Comparison of ENCODE assay signal across 20 cellular contexts in the genomic region with DNA sequence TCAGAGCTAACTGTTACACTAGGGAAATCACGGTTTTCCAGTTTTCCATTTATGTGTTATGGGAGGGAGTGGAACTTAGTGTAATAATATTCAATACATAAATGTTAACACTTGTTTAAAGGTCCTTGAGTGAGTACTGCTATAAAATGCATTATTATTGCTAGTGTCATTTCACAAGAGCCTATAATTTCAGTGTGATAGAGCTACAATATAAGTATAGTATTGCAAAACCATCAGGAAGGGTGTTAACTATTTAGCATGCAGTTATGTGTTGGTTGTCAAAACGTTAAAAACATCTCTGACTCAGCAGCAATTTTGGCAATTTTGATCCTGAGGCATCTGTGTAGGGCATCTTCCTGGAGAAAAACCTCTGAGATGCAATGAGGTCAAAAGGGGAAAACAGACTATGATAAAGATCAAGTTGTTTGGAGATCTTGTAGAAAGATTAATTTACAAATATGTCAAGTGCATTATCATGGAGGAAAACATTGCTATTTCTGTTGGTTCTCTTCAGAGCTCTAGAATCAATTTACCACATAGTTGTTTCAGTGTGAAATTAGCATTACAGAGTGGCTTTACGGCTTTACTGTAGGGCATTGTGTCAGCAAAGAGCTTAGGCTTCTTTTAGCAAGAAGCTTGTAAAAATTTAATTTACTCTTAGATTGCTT. TPM values are rescaled to one million over a fixed set of nuclear protein-coding genes. Genes with fewer than 3 reads are reported as not detected.
DNase-seq lines count a peak whose midpoint lies in the region; ATAC-seq and TF ChIP-seq lines count a peak whose summit lies in the region.
"Had no signal": no experiment of that assay in that cellular context is flagged by ENCODE, and none has a peak within 500 bp of the region (broad histone marks: within the 10 kb centered on the region; RNA-seq: fewer than 3 reads in every experiment).

No MANE protein-coding gene starts in this region.

- peak overlapping the region; percentile 68 for H3K27ac ChIP-seq in DND-41 (ENCODE audit: low read length)
- peak overlapping the region; percentile 61 for H3K27ac ChIP-seq in KOPT-K1 (ENCODE audit: low read depth, low read length, poor library complexity, severe bottlenecking)
- H3K27ac ChIP-seq in right cardiac atrium (ENCODE audit: low read length): no peak overlapping the region
- H3K27ac ChIP-seq in right lobe of liver: no peak overlapping the region
- H3K27ac ChIP-seq: BLaER1 treated with 17β-estradiol and CSF1 and Interleukin-3, amounts not matched to agents 10 nM and 100 nM had no signal

- no peak overlapping the region for H3K27ac Mint-ChIP-seq in WTC11
- H3K27ac Mint-ChIP-seq: CD8-positive, alpha-beta T cell had no signal

- no peak overlapping the region for H3K4me3 Mint-ChIP-seq in WTC11
- H3K4me3 Mint-ChIP-seq: CD8-positive, alpha-beta T cell; H9 had no signal

- H3K9me3 ChIP-seq in DND-41 (ENCODE audit: insufficient read depth, low read length, severe bottlenecking) (no peaks in the 10 kb centered on the region), KOPT-K1 (ENCODE audit: insufficient read depth, low read length, poor library complexity, severe bottlenecking) (peaks cover 2% of the 10 kb centered on the region), mucosa of descending colon (no peaks in the 10 kb centered on the region), right cardiac atrium (ENCODE audit: control insufficient read depth, low read length) (no peaks in the 10 kb centered on the region), right lobe of liver (no peaks in the 10 kb centered on the region)
- H3K9me3 ChIP-seq: BLaER1 treated with 17β-estradiol and CSF1 and Interleukin-3, amounts not matched to agents 10 nM and 100 nM had no signal

- DNase-seq in DND-41: peak; percentile 46
- DNase-seq in WTC11 (ENCODE audit: low spot score): no peak
- DNase-seq in mucosa of descending colon: no peak
- no peak for DNase-seq in right cardiac atrium
- DNase-seq in right lobe of liver: no peak
- DNase-seq in NCI-H1694 (lab: John Stamatoyannopoulos, UW): no peak
- no peak for DNase-seq in HT-29 (ENCODE audit: low spot score)
- DNase-seq: CD8-positive, alpha-beta T cell; DMS53; H9; NCI-H1105 treated with DMSO at 0.1 percent for 48 hours; NCI-H1694 treated with DMSO at 0.1 percent for 48 hours; NCI-H345; NCI-H526; SW 1271 had no signal

- peak overlapping the region; percentile 52 for H3K4me2 ChIP-seq in DND-41 (ENCODE audit: insufficient read depth, low read length)
- H3K4me2 ChIP-seq: BLaER1 treated with 17β-estradiol and CSF1 and Interleukin-3, amounts not matched to agents 10 nM and 100 nM had no signal

- peak overlapping the region; percentile 32 for H2AFZ ChIP-seq in DND-41 (ENCODE audit: low read depth, low read length)

- TF ChIP-seq CTCF in DND-41 (IDR thresholded peaks at IDR 0.05; ENCODE audit: borderline replicate concordance, extremely low read depth, low read length, poor library complexity, severe bottlenecking) (no peak), WTC11 (IDR thresholded peaks at IDR 0.05) (no peak), mucosa of descending colon (IDR thresholded peaks at IDR 0.05) (no peak), right lobe of liver (IDR thresholded peaks at IDR 0.05) (no peak)

- H3K9ac ChIP-seq in DND-41 (ENCODE audit: low read depth, low read length): peak overlapping the region; percentile 32
- H3K9ac ChIP-seq: BLaER1 treated with 17β-estradiol and CSF1 and Interleukin-3, amounts not matched to agents 10 nM and 100 nM had no signal

- H3K27me3 Mint-ChIP-seq in WTC11 (ENCODE audit: low read depth): peaks cover 18% of the 10 kb centered on the region

- no peak for TF ChIP-seq POLR2A in right lobe of liver (IDR thresholded peaks at IDR 0.05)

- no peaks in the 10 kb centered on the region for H3K36me3 ChIP-seq in DND-41 (ENCODE audit: insufficient read depth, low read length)
- no peaks in the 10 kb centered on the region for H3K36me3 ChIP-seq in KOPT-K1 (ENCODE audit: insufficient read depth, low read length)
- no peaks in the 10 kb centered on the region for H3K36me3 ChIP-seq in mucosa of descending colon (ENCODE audit: low read depth)
- no peaks in the 10 kb centered on the region for H3K36me3 ChIP-seq in right lobe of liver
- H3K36me3 ChIP-seq: BLaER1 treated with 17β-estradiol and CSF1 and Interleukin-3, amounts not matched to agents 10 nM and 100 nM had no signal

- ATAC-seq in DND-41 (ENCODE audit: insufficient read depth, low read depth) (peak; percentile 84), WTC11 (peak; percentile 67), mucosa of descending colon (peak; percentile 73), right cardiac atrium (no peak), right lobe of liver (no peak)
- ATAC-seq: CD8-positive, alpha-beta T cell; Panc1 had no signal

- H3K4me3 ChIP-seq in DND-41 (ENCODE audit: low read depth in 1 of 2, low read length in 2 of 2) (no peak overlapping the region), mucosa of descending colon (no peak overlapping the region), right cardiac atrium (ENCODE audit: low read length) (no peak overlapping the region), right lobe of liver (no peak overlapping the region)
- H3K4me3 ChIP-seq: BLaER1 treated with 17β-estradiol and CSF1 and Interleukin-3, amounts not matched to agents 10 nM and 100 nM had no signal

- POLR2A ChIA-PET in WTC11 (lab: Charles Lee): no interaction called here

- H3K4me1 ChIP-seq in DND-41 (ENCODE audit: insufficient read depth, low read length): peaks cover 29% of the 10 kb centered on the region
- peaks cover 9% of the 10 kb centered on the region for H3K4me1 ChIP-seq in mucosa of descending colon (ENCODE audit: low read depth)
- H3K4me1 ChIP-seq in right cardiac atrium (ENCODE audit: control insufficient read depth, insufficient read depth, low read length): no peaks in the 10 kb centered on the region
- H3K4me1 ChIP-seq in right lobe of liver: peaks cover 0 to 7% (median 2%) of the 10 kb centered on the region in 4 donors
- H3K4me1 ChIP-seq: BLaER1 treated with 17β-estradiol and CSF1 and Interleukin-3, amounts not matched to agents 10 nM and 100 nM had no signal

- peaks cover 29% of the 10 kb centered on the region for H3K4me1 Mint-ChIP-seq in WTC11

- no peaks in the 10 kb centered on the region for H4K20me1 ChIP-seq in DND-41 (ENCODE audit: insufficient read depth, low read length)
- H4K20me1 ChIP-seq: BLaER1 treated with 17β-estradiol and CSF1 and Interleukin-3, amounts not matched to agents 10 nM and 100 nM had no signal

- no peaks in the 10 kb centered on the region for H3K79me2 ChIP-seq in DND-41 (ENCODE audit: insufficient read depth, low read length)

- intact Hi-C loops in mucosa of descending colon (cut with DNase I, micrococcal nuclease): no loop called here
- intact Hi-C loops in right cardiac atrium (cut with DNase I): no loop called here
- intact Hi-C loops in right lobe of liver (cut with DNase I): no loop called here

- no peaks in the 10 kb centered on the region for H3K9me3 Mint-ChIP-seq in WTC11
- H3K9me3 Mint-ChIP-seq: CD8-positive, alpha-beta T cell; H9 had no signal

- H3K27me3 ChIP-seq in DND-41 (ENCODE audit: insufficient read depth, low read length, poor library complexity) (no peaks in the 10 kb centered on the region), right cardiac atrium (ENCODE audit: control insufficient read depth, insufficient read depth) (no peaks in the 10 kb centered on the region), right lobe of liver (peaks cover 0 to 3% of the 10 kb centered on the region in 2 donors)
- H3K27me3 ChIP-seq: BLaER1 treated with 17β-estradiol and CSF1 and Interleukin-3, amounts not matched to agents 10 nM and 100 nM had no signal

- H3K36me3 Mint-ChIP-seq in WTC11: no peaks in the 10 kb centered on the region
- H3K36me3 Mint-ChIP-seq: CD8-positive, alpha-beta T cell had no signal

- 59% methylated on average over 3 of the region's 3 CpGs for WGBS in right cardiac atrium
- 51% methylated on average over 3 of the region's 3 CpGs for WGBS in right lobe of liver (ENCODE audit: insufficient coverage, low coverage, low lambda C conversion rate, missing lambda C conversion rate)

- CTCF ChIA-PET in WTC11 (lab: Charles Lee): interaction anchor here (0.9 kb wide), 1 partner anchor 230 kb away, joined by 3 read pairs; no protein-coding TSS in a partner anchor

TF ChIP-seq in WTC11, 78 proteins besides CTCF, POLR2A, EP300 and RAD21:
- TF ChIP-seq, protein P1, sequence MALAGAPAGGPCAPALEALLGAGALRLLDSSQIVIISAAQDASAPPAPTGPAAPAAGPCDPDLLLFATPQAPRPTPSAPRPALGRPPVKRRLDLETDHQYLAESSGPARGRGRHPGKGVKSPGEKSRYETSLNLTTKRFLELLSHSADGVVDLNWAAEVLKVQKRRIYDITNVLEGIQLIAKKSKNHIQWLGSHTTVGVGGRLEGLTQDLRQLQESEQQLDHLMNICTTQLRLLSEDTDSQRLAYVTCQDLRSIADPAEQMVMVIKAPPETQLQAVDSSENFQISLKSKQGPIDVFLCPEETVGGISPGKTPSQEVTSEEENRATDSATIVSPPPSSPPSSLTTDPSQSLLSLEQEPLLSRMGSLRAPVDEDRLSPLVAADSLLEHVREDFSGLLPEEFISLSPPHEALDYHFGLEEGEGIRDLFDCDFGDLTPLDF (CRISPR knock-in tag; IDR thresholded peaks at IDR 0.05): no peak

RNA-seq across cellular contexts. Expression of a gene that starts 5.3 kb away (rescaled TPM):
- 0.72 to 1.4 TPM (median 0.89 TPM) in 3 replicates for total RNA-seq in WTC11 (2021)
- 100 to 1,000 TPM in 1 of 3 donors, 10 to 100 TPM in 2; 85.9 to 176 (median 94.9) TPM for total RNA-seq in mucosa of descending colon
- total RNA-seq in right cardiac atrium: under 1 TPM in 2 of 4 donors, not detected in 2; 0.15 to 0.28 TPM
- not detected for polyA plus RNA-seq in right cardiac atrium
- total RNA-seq in right lobe of liver: 1 to 10 TPM in 4 of 6 experiments, under 1 TPM in 2; 0.50 to 4.5 (median 1.5) TPM
- 34.2 and 39.9 TPM in 2 replicates for total RNA-seq in HT-29 (2014; rRNA removed; shearing (Covaris generic))
- total RNA-seq: CD8-positive, alpha-beta T cell; HT1080 had no signal

RNA-seq across cellular contexts. Expression of a gene that starts 57.8 kb away (rescaled TPM):
- total RNA-seq in WTC11 (2021) (not detected in 3 replicates), mucosa of descending colon (not detected), right cardiac atrium (not detected), right lobe of liver (not detected)
- polyA plus RNA-seq in right cardiac atrium: not detected
- not detected in 2 replicates for total RNA-seq in HT-29 (2014; rRNA removed; shearing (Covaris generic))
- total RNA-seq: A673; CD8-positive, alpha-beta T cell; H9; HT1080 had no signal

Comparison
In these comparisons a context has a peak if more than half of its experiments do, and no peak if none do; other contexts are left out.
1. ATAC-seq: peak in DND-41 (single experiment), WTC11 (single experiment) and mucosa of descending colon (single experiment); none in right cardiac atrium (0 of 2) and right lobe of liver (0 of 4).
2. H3K27ac ChIP-seq: peak in DND-41 (single experiment) and KOPT-K1 (single experiment); none in right cardiac atrium (single experiment) and right lobe of liver (0 of 3).